Comparison of ENCODE assay signal across 1 cellular context in the genomic region with DNA sequence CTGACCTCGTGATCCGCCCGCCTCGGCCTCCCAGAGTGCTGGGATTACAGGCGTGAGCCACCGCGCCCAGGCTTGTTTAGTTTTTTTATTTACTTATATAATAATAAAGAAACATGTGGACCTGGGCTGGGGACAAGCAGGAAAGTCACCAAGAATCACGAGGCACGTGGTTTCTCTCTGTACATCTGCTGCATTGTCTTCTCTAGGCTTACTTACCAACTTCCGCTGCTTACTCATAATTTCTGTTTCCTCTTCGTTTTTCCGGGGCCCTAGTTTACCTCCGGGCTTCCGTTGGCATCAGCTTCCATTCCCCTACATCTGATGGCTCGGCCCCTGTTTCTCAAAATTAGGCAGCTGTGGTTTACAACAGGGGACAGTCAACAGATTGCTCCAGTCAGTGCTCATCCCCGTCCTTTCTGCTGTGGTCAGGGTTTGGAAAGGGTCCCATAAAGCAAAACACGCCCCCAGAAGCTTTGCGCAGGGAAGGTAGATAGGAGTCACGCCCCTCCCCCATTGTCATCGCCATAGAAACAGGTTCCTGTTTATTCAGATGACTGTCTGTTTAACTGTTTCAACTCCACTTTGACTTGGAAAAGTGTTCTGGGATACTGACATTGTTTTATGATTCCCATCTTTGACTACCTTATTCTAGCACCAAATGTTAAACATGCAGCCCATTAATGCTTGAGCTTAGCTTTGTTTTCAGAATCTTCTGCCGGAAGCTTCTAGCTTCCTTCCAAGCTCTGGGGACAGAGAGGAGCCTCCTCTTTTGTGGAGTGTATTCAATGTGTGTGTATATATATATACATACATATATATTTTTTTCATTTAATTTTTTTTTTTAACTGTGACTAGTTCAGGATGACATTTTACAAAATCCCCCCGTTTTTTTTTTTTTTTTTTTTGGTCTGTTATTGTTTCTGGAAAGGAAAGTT.
TF ChIP-seq lines count a peak whose summit lies in the region.

No MANE protein-coding gene starts in this region.

TF ChIP-seq in GM23338, 12 proteins besides CTCF, POLR2A, EP300 and RAD21:
- TF ChIP-seq EZH2 (IDR thresholded peaks at IDR 0.05; ENCODE audit: low read depth, unreplicated experiment) (no peak), CREB1 (CRISPR knock-in tag; IDR thresholded peaks at IDR 0.05; ENCODE audit: low read depth) (peak; percentile 43; the same call in 1 of the 2 replicates)
- TF ChIP-seq, protein P1, sequence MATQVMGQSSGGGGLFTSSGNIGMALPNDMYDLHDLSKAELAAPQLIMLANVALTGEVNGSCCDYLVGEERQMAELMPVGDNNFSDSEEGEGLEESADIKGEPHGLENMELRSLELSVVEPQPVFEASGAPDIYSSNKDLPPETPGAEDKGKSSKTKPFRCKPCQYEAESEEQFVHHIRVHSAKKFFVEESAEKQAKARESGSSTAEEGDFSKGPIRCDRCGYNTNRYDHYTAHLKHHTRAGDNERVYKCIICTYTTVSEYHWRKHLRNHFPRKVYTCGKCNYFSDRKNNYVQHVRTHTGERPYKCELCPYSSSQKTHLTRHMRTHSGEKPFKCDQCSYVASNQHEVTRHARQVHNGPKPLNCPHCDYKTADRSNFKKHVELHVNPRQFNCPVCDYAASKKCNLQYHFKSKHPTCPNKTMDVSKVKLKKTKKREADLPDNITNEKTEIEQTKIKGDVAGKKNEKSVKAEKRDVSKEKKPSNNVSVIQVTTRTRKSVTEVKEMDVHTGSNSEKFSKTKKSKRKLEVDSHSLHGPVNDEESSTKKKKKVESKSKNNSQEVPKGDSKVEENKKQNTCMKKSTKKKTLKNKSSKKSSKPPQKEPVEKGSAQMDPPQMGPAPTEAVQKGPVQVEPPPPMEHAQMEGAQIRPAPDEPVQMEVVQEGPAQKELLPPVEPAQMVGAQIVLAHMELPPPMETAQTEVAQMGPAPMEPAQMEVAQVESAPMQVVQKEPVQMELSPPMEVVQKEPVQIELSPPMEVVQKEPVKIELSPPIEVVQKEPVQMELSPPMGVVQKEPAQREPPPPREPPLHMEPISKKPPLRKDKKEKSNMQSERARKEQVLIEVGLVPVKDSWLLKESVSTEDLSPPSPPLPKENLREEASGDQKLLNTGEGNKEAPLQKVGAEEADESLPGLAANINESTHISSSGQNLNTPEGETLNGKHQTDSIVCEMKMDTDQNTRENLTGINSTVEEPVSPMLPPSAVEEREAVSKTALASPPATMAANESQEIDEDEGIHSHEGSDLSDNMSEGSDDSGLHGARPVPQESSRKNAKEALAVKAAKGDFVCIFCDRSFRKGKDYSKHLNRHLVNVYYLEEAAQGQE (IDR thresholded peaks at IDR 0.05; ENCODE audit: unreplicated experiment) = no peak
TF ChIP-seq in GM23338: peak in this region for 1.
